In genomic region chr10:50991496-50992355, GRCh38 we compare ENCODE assay signal across 8 cellular contexts.
DNase-seq lines count a peak whose midpoint lies in the region; FAIRE-seq and TF ChIP-seq lines count a peak whose summit lies in the region.

No MANE protein-coding gene starts in this region.

- TF ChIP-seq CTCF in breast epithelium (IDR thresholded peaks at IDR 0.05) (no peak), kidney (IDR thresholded peaks at IDR 0.05; ENCODE audit: borderline replicate concordance, extremely low read depth, insufficient read depth) (no peak)

- H3K27me3 Mint-ChIP-seq in activated CD4-positive, alpha-beta T cell treated with anti-CD3 and anti-CD28 coated beads, Interleukin-2, amount 10 ng/mL, durations not matched to agents 7 days and 5 days = peaks cover 62% of the 10 kb centered on the region

- H3K27ac ChIP-seq in breast epithelium (peak overlapping the region; percentile 38 to 76), kidney (ENCODE audit: low read depth in 2 of 2, low read length in 2 of 2) (peak overlapping the region; percentile 83 to 94), stomach smooth muscle (ENCODE audit: low read length) (peak overlapping the region; percentile 56)

- peak overlapping the region; percentile 52 to 67 for H3K9ac ChIP-seq in kidney (ENCODE audit: low read length in 2 of 2)
- peak overlapping the region in 1 of 2 donors; percentile 55 for H3K9ac ChIP-seq in stomach smooth muscle (ENCODE audit: low read length in 2 of 2)

- intact Hi-C loops in breast epithelium (cut with DNase I; ENCODE audit: low total_unique reads) = no loop called here
- intact Hi-C loops in kidney (cut with DNase I) = no loop called here

- H3K4me3 Mint-ChIP-seq in activated CD4-positive, alpha-beta T cell treated with anti-CD3 and anti-CD28 coated beads, Interleukin-2, amount 10 ng/mL, durations not matched to agents 7 days and 5 days = no peak overlapping the region

- FAIRE-seq in kidney (lab: Jason Lieb, UNC) = no peak

- peaks cover 2% of the 10 kb centered on the region for H3K4me1 Mint-ChIP-seq in activated CD4-positive, alpha-beta T cell treated with anti-CD3 and anti-CD28 coated beads, Interleukin-2, amount 10 ng/mL, durations not matched to agents 7 days and 5 days

- in situ Hi-C loops in G401 (cut with HindIII; ENCODE audit: low sequenced_read_pairs) = no loop called here

- POLR2A ChIA-PET in activated CD4-positive, alpha-beta T cell treated with anti-CD3 and anti-CD28 coated beads, Interleukin-2, amount 10 ng/mL, durations not matched to agents 7 days and 5 days (lab: Charles Lee) = no interaction called here

- CTCF ChIA-PET in activated CD4-positive, alpha-beta T cell treated with anti-CD3 and anti-CD28 coated beads, Interleukin-2, amount 10 ng/mL, durations not matched to agents 7 days and 5 days (lab: Charles Lee) = no interaction called here

- peak overlapping the region; percentile 62 to 77 (median 63) for H3K4me3 ChIP-seq in breast epithelium
- peak overlapping the region; percentile 64 to 71 for H3K4me3 ChIP-seq in kidney (ENCODE audit: low read length in 2 of 2)
- peak overlapping the region; percentile 73 to 82 for H3K4me3 ChIP-seq in stomach smooth muscle (ENCODE audit: low read length in 2 of 2)

- peaks cover 0 to 11% of the 10 kb centered on the region in 2 donors for H3K27me3 ChIP-seq in breast epithelium
- peaks cover 0 to 20% of the 10 kb centered on the region in 2 donors for H3K27me3 ChIP-seq in stomach smooth muscle (ENCODE audit: control insufficient read depth in 1 of 2, insufficient read depth in 2 of 2, low read length in 2 of 2)

- H3K4me1 ChIP-seq in breast epithelium (no peaks in the 10 kb centered on the region), kidney (ENCODE audit: control insufficient read depth in 1 of 2, insufficient read depth in 1 of 2, low read depth in 1 of 2, low read length in 2 of 2) (peaks cover 0 to 11% of the 10 kb centered on the region in 2 donors), stomach smooth muscle (ENCODE audit: control insufficient read depth, insufficient read depth, low read length) (peaks cover 13% of the 10 kb centered on the region)

- H3K27ac Mint-ChIP-seq in activated CD4-positive, alpha-beta T cell treated with anti-CD3 and anti-CD28 coated beads, Interleukin-2, amount 10 ng/mL, durations not matched to agents 7 days and 5 days = no peak overlapping the region

- no peaks in the 10 kb centered on the region for H3K36me3 ChIP-seq in breast epithelium
- H3K36me3 ChIP-seq in kidney (ENCODE audit: control insufficient read depth in 1 of 2, insufficient read depth in 2 of 2, low read length in 2 of 2) = no peaks in the 10 kb centered on the region
- H3K36me3 ChIP-seq in stomach smooth muscle (ENCODE audit: control insufficient read depth in 2 of 2, insufficient read depth in 2 of 2, low read length in 2 of 2) = no peaks in the 10 kb centered on the region

- no peaks in the 10 kb centered on the region for H3K9me3 ChIP-seq in breast epithelium
- H3K9me3 ChIP-seq in kidney (ENCODE audit: control insufficient read depth in 1 of 2, low read length in 2 of 2) = no peaks in the 10 kb centered on the region
- no peaks in the 10 kb centered on the region for H3K9me3 ChIP-seq in stomach smooth muscle (ENCODE audit: control insufficient read depth in 2 of 2, low read length in 2 of 2)

- no peak for TF ChIP-seq POLR2A in breast epithelium (IDR thresholded peaks at IDR 0.05)

- no peaks in the 10 kb centered on the region for H3K9me3 Mint-ChIP-seq in activated CD4-positive, alpha-beta T cell treated with anti-CD3 and anti-CD28 coated beads, Interleukin-2, amount 10 ng/mL, durations not matched to agents 7 days and 5 days

- DNase-seq in DMS53 (lab: John Stamatoyannopoulos, UW) (peak; percentile 60), DMS53 treated with DMSO at 0.1 percent for 48 hours (lab: John Stamatoyannopoulos, UW; ENCODE audit: unreplicated experiment) (no peak), breast epithelium (ENCODE audit: low spot score in 2 of 2) (peak in 1 of 2 donors; percentile 51), kidney (peak; percentile 93), G401 (ENCODE audit: low spot score) (no peak), NOMO-1 treated with dmso at 0.1 percent for 144 hours (lab: John Stamatoyannopoulos, UW; ENCODE audit: unreplicated experiment) (no peak)
- DNase-seq in activated CD4-positive, alpha-beta T cell treated with anti-CD3 and anti-CD28 coated beads, Interleukin-2, amount 10 ng/mL, durations not matched to agents 7 days and 5 days = no peak

- H3K36me3 Mint-ChIP-seq in activated CD4-positive, alpha-beta T cell treated with anti-CD3 and anti-CD28 coated beads, Interleukin-2, amount 10 ng/mL, durations not matched to agents 7 days and 5 days (ENCODE audit: low read depth) = no peaks in the 10 kb centered on the region

Comparison
In these comparisons a context has a peak if more than half of its experiments do, and no peak if none do; other contexts are left out.
1. DNase-seq: peak in DMS53 (single experiment) and kidney (single experiment); none in DMS53 treated with DMSO at 0.1 percent for 48 hours (single experiment), G401 (single experiment), activated CD4-positive, alpha-beta T cell treated with anti-CD3 and anti-CD28 coated beads, Interleukin-2, amount 10 ng/mL, durations not matched to agents 7 days and 5 days (single experiment) and NOMO-1 treated with dmso at 0.1 percent for 144 hours (single experiment).
2. Peak in every context shown above with its lines, with median percentiles within 50 percentile points of each other: H3K27ac ChIP-seq and H3K4me3 ChIP-seq.